Comparison of ENCODE assay signal across 15 cellular contexts in genomic region chr17:80307994-80308671, GRCh38. TPM values are rescaled to one million over a fixed set of nuclear protein-coding genes. Genes with fewer than 3 reads are reported as not detected.
DNase-seq lines count a peak whose midpoint lies in the region; ATAC-seq and TF ChIP-seq lines count a peak whose summit lies in the region.
"Had no signal": no experiment of that assay in that cellular context is flagged by ENCODE, and none has a peak within 500 bp of the region (broad histone marks: within the 10 kb centered on the region; RNA-seq: fewer than 3 reads in every experiment).

No MANE protein-coding gene starts in this region.

- peak overlapping the region; percentile 75 for H3K27ac Mint-ChIP-seq in Caco-2 (ENCODE audit: unreplicated experiment)
- H3K27ac Mint-ChIP-seq in activated naive CD8-positive, alpha-beta T cell treated with anti-CD3 and anti-CD28 coated beads for 36 hours = peak overlapping the region; percentile 67
- H3K27ac Mint-ChIP-seq in natural killer cell treated with Interleukin-12 subunit alpha and Interleukin-12 subunit beta and Interleukin-15 and Interleukin-18, amount 100 ng/mL, for 72 hours = peak overlapping the region; percentile 66 to 85
- H3K27ac Mint-ChIP-seq: B cell; dendritic cell treated with granulocyte-macrophage colony-stimulating factor and Interleukin-4, amounts not matched to agents 40 ng/mL and 50 ng/mL, for 4 days had no signal

- H3K9me3 Mint-ChIP-seq in Caco-2 (ENCODE audit: unreplicated experiment) = peaks cover 10% of the 10 kb centered on the region
- peaks cover 5% of the 10 kb centered on the region for H3K9me3 Mint-ChIP-seq in activated naive CD8-positive, alpha-beta T cell treated with anti-CD3 and anti-CD28 coated beads for 36 hours
- H3K9me3 Mint-ChIP-seq in natural killer cell treated with Interleukin-12 subunit alpha and Interleukin-12 subunit beta and Interleukin-15 and Interleukin-18, amount 100 ng/mL, for 72 hours = no peaks in the 10 kb centered on the region
- H3K9me3 Mint-ChIP-seq: activated T-cell treated with anti-CD3 and anti-CD28 coated beads, Interleukin-2, amount 50 U/mL, for 4 hours had no signal

- H3K4me1 ChIP-seq in Caco-2 (peaks cover 14% of the 10 kb centered on the region), thyroid gland (no peaks in the 10 kb centered on the region)

- intact Hi-C loops in Caco-2 (cut with micrococcal nuclease; ENCODE audit: unreplicated experiment) = no loop called here
- intact Hi-C loops in thyroid gland (cut with DNase I) = no loop called here

- 69 to 82% methylated on average over 12 of the region's 12 CpGs for WGBS in thyroid gland, 2 donors

- TF ChIP-seq CTCF in Caco-2 (IDR thresholded peaks at IDR 0.05; ENCODE audit: insufficient read depth in 1 of 2, low read depth in 1 of 2, low read length in 1 of 2, severe bottlenecking in 1 of 2, unreplicated experiment in 1 of 2) = no peak
- no peak for TF ChIP-seq CTCF in thyroid gland (IDR thresholded peaks at IDR 0.05)

- H3K4me3 ChIP-seq in Caco-2 (ENCODE audit: low read depth, low read length) (no peak overlapping the region), thyroid gland (replicated peaks in 1 of 3) (no peak overlapping the region)

- H3K27me3 ChIP-seq in Caco-2 (replicated peaks; ENCODE audit: control insufficient read depth, insufficient read depth, low read length) = no peaks in the 10 kb centered on the region
- no peaks in the 10 kb centered on the region for H3K27me3 ChIP-seq in thyroid gland

- peaks cover 12% of the 10 kb centered on the region for H3K9me3 ChIP-seq in Caco-2
- no peaks in the 10 kb centered on the region for H3K9me3 ChIP-seq in thyroid gland

- H3K36me3 ChIP-seq in Caco-2 (ENCODE audit: control insufficient read depth, insufficient read depth, low read length) = peaks cover 2% of the 10 kb centered on the region
- H3K36me3 ChIP-seq in thyroid gland = peaks cover 84 to 86% of the 10 kb centered on the region in 2 donors

- H3K36me3 Mint-ChIP-seq in Caco-2 (ENCODE audit: insufficient read depth, unreplicated experiment) = peaks cover 90% of the 10 kb centered on the region
- peaks cover 56% of the 10 kb centered on the region for H3K36me3 Mint-ChIP-seq in activated naive CD8-positive, alpha-beta T cell treated with anti-CD3 and anti-CD28 coated beads for 36 hours
- peaks cover 46% of the 10 kb centered on the region for H3K36me3 Mint-ChIP-seq in natural killer cell treated with Interleukin-12 subunit alpha and Interleukin-12 subunit beta and Interleukin-15 and Interleukin-18, amount 100 ng/mL, for 72 hours

- no peak for DNase-seq in Caco-2
- DNase-seq in NCI-H524 treated with DMSO at 0.1 percent for 48 hours (lab: John Stamatoyannopoulos, UW) = peak; percentile 39
- DNase-seq in activated naive CD8-positive, alpha-beta T cell treated with anti-CD3 and anti-CD28 coated beads for 36 hours = no peak
- no peak for DNase-seq in natural killer cell treated with Interleukin-12 subunit alpha and Interleukin-12 subunit beta and Interleukin-15 and Interleukin-18, amount 100 ng/mL, for 72 hours (ENCODE audit: low spot score)
- DNase-seq in thyroid gland = no peak
- DNase-seq in ureter (ENCODE audit: low spot score) = no peak
- DNase-seq in GDM1 (lab: John Stamatoyannopoulos, UW) = no peak
- DNase-seq: activated CD4-positive, CD25-positive, alpha-beta regulatory T cell treated with anti-CD3 and anti-CD28 coated beads, Interleukin-2, amount 50 U/mL, for 72 hours; activated T-cell treated with anti-CD3 and anti-CD28 coated beads, Interleukin-2, amount 50 U/mL, for 4 hours; erythroblast; NCI-H2081; NCI-H748 treated with DMSO at 0.1 percent for 48 hours; stimulated activated CD4-positive, alpha-beta T cell treated with anti-CD3 and anti-CD28 coated beads, Interleukin-1b, Interleukin-23, amount 100 ng/mL, for 48 hours had no signal

- CTCF ChIA-PET in Caco-2 (lab: Charles Lee) = no interaction called here

- no peaks in the 10 kb centered on the region for H3K27me3 Mint-ChIP-seq in Caco-2 (ENCODE audit: insufficient read depth, unreplicated experiment)
- H3K27me3 Mint-ChIP-seq in activated naive CD8-positive, alpha-beta T cell treated with anti-CD3 and anti-CD28 coated beads for 36 hours = peaks cover under 1% of the 10 kb centered on the region
- H3K27me3 Mint-ChIP-seq in natural killer cell treated with Interleukin-12 subunit alpha and Interleukin-12 subunit beta and Interleukin-15 and Interleukin-18, amount 100 ng/mL, for 72 hours = no peaks in the 10 kb centered on the region
- H3K27me3 Mint-ChIP-seq: B cell; dendritic cell treated with granulocyte-macrophage colony-stimulating factor and Interleukin-4, amounts not matched to agents 40 ng/mL and 50 ng/mL, for 4 days had no signal

- peaks cover 16% of the 10 kb centered on the region for H3K4me1 Mint-ChIP-seq in Caco-2 (ENCODE audit: low read depth, unreplicated experiment)
- no peaks in the 10 kb centered on the region for H3K4me1 Mint-ChIP-seq in activated naive CD8-positive, alpha-beta T cell treated with anti-CD3 and anti-CD28 coated beads for 36 hours
- peaks cover 19 to 35% of the 10 kb centered on the region in 2 donors for H3K4me1 Mint-ChIP-seq in natural killer cell treated with Interleukin-12 subunit alpha and Interleukin-12 subunit beta and Interleukin-15 and Interleukin-18, amount 100 ng/mL, for 72 hours (ENCODE audit: low read depth in 2 of 2)
- H3K4me1 Mint-ChIP-seq: B cell had no signal

- no peak overlapping the region for H3K27ac ChIP-seq in thyroid gland

- POLR2A ChIA-PET in Caco-2 (lab: Charles Lee) = no interaction called here

- ATAC-seq in natural killer cell treated with Interleukin-12 subunit alpha and Interleukin-12 subunit beta and Interleukin-15 and Interleukin-18, amount 100 ng/mL, for 72 hours = no peak

- no peak overlapping the region for H3K4me3 Mint-ChIP-seq in Caco-2 (ENCODE audit: unreplicated experiment)
- H3K4me3 Mint-ChIP-seq in activated naive CD8-positive, alpha-beta T cell treated with anti-CD3 and anti-CD28 coated beads for 36 hours = no peak overlapping the region
- H3K4me3 Mint-ChIP-seq in natural killer cell treated with Interleukin-12 subunit alpha and Interleukin-12 subunit beta and Interleukin-15 and Interleukin-18, amount 100 ng/mL, for 72 hours = peak overlapping the region; percentile 17
- H3K4me3 Mint-ChIP-seq: activated T-cell treated with anti-CD3 and anti-CD28 coated beads, Interleukin-2, amount 50 U/mL, for 4 hours; B cell; dendritic cell treated with granulocyte-macrophage colony-stimulating factor and Interleukin-4, amounts not matched to agents 40 ng/mL and 50 ng/mL, for 4 days had no signal

- BruUV-seq in Caco-2 (replicated peaks; lab: Mats Ljungman, UMichigan) = no TSS peak

- TF ChIP-seq POLR2A in thyroid gland (IDR thresholded peaks at IDR 0.05) = no peak

RNA-seq across cellular contexts. Expression of gene RNF213, which starts 47.5 kb away (rescaled TPM):
- 61.4 and 70.5 TPM in 2 replicates for total RNA-seq in Caco-2 (2022)
- total RNA-seq in activated naive CD8-positive, alpha-beta T cell treated with anti-CD3 and anti-CD28 coated beads for 36 hours = 100 to 1,000 TPM; 109 TPM
- 1,000 to 10,000 TPM; 1,259 to 2,425 TPM for total RNA-seq in natural killer cell treated with Interleukin-12 subunit alpha and Interleukin-12 subunit beta and Interleukin-15 and Interleukin-18, amount 100 ng/mL, for 72 hours
- total RNA-seq in thyroid gland = 100 to 1,000 TPM; 107 to 245 (median 187) TPM
- total RNA-seq in ureter = 221 TPM
